ENCODE assay signal across 2 cellular contexts in the genomic region with DNA sequence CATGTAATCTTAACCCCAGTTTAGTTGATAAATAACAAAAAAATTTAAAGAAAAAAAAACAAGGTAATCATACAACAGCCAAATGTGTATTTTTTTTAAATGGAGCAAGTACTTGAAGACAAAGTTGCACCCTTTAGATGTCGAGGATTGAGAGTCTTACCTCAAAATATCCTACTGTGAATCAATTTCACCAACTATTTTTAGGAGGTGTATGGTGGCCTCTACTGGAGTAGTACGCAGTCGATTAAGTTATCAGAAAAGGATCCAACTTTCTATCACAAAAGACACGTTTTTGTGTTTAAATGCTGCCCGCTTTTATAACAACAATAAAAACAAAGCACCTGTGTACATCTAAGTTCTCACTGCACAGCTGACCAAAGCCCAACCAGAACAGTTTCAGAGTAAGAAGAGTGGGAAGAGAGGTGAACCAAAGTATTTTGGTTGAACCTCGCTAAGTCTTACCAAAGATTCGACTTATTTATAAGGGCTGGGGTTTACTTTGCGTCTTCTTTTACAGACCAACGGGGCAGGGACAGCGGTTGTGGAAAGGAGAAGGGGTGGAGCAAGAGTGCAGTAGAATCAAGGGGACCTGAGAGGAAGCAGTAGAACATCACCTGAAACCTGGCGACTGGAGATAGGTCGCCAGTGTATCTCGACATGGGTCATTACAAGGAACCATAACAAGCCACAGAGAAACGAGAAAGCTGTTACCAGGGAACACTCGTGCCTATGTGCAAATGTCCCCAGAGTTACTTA.
TF ChIP-seq lines count a peak whose summit lies in the region.

No MANE protein-coding gene starts in this region.

TF ChIP-seq in A549, 52 proteins besides CTCF, POLR2A, EP300 and RAD21 (continued from another document):
- TF ChIP-seq, protein P1, sequence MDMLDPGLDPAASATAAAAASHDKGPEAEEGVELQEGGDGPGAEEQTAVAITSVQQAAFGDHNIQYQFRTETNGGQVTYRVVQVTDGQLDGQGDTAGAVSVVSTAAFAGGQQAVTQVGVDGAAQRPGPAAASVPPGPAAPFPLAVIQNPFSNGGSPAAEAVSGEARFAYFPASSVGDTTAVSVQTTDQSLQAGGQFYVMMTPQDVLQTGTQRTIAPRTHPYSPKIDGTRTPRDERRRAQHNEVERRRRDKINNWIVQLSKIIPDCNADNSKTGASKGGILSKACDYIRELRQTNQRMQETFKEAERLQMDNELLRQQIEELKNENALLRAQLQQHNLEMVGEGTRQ (IDR thresholded peaks at IDR 0.05), result no peak
- TF ChIP-seq TFCP2L1 (CRISPR knock-in tag; IDR thresholded peaks at IDR 0.05) (no peak), KDM1A (IDR thresholded peaks at IDR 0.05; ENCODE audit: low read depth) (no peak), PHF8 (IDR thresholded peaks at IDR 0.05; ENCODE audit: borderline replicate concordance, low read depth) (no peak)

TF ChIP-seq in H1, 55 proteins besides CTCF, POLR2A, EP300 and RAD21 (continued from another document):
- TF ChIP-seq, protein P2, sequence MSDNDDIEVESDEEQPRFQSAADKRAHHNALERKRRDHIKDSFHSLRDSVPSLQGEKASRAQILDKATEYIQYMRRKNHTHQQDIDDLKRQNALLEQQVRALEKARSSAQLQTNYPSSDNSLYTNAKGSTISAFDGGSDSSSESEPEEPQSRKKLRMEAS (IDR thresholded peaks at IDR 0.05), result no peak
- TF ChIP-seq SP2 (IDR thresholded peaks at IDR 0.05; ENCODE audit: low read length), result no peak
- TF ChIP-seq HDAC6 (IDR thresholded peaks at IDR 0.05; ENCODE audit: low read depth, low read length), result no peak
- no peak for TF ChIP-seq CBX8 (IDR thresholded peaks at IDR 0.05; ENCODE audit: borderline replicate concordance, low read depth, low read length)
- TF ChIP-seq ASH2L (IDR thresholded peaks at IDR 0.05; ENCODE audit: low read length), result no peak
- TF ChIP-seq TEAD4 (IDR thresholded peaks at IDR 0.05; ENCODE audit: low read depth, low read length), result no peak
- TF ChIP-seq, protein P3, sequence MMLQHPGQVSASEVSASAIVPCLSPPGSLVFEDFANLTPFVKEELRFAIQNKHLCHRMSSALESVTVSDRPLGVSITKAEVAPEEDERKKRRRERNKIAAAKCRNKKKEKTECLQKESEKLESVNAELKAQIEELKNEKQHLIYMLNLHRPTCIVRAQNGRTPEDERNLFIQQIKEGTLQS (IDR thresholded peaks at IDR 0.05; ENCODE audit: insufficient read depth, low read depth, low read length), result no peak
- TF ChIP-seq SAP30 (IDR thresholded peaks at IDR 0.05; ENCODE audit: insufficient read depth, insufficient replicate concordance, low read length), result no peak
- no peak for TF ChIP-seq RBBP5 (IDR thresholded peaks at IDR 0.05; ENCODE audit: borderline replicate concordance, low read depth, low read length)
- TF ChIP-seq EZH2 (IDR thresholded peaks at IDR 0.05; ENCODE audit: low read depth, low read length, severe bottlenecking), result no peak
